11 cellular contexts compared by ENCODE assay signal in genomic region chr9:117704597-117704996, GRCh38. TPM values are rescaled to one million over a fixed set of nuclear protein-coding genes. Genes with fewer than 3 reads are reported as not detected.
DNase-seq lines count a peak whose midpoint lies in the region; ATAC-seq and TF ChIP-seq lines count a peak whose summit lies in the region.
"Had no signal": no experiment of that assay in that cellular context is flagged by ENCODE, and none has a peak within 500 bp of the region (broad histone marks: within the 10 kb centered on the region; RNA-seq: fewer than 3 reads in every experiment).

No MANE protein-coding gene starts in this region.

- no peak for TF ChIP-seq POLR2A in upper lobe of left lung (IDR thresholded peaks at IDR 0.05)

- no TSS peak for BruUV-seq in MCF 10A (replicated peaks; lab: Mats Ljungman, UMichigan)

- TF ChIP-seq EP300 in upper lobe of left lung (IDR thresholded peaks at IDR 0.05), result no peak

- H3K36me3 Mint-ChIP-seq in MCF 10A (ENCODE audit: insufficient read depth, unreplicated experiment) (no peaks in the 10 kb centered on the region), mesothelial cell of epicardium (no peaks in the 10 kb centered on the region)

- H3K27me3 ChIP-seq in upper lobe of left lung, result no peaks in the 10 kb centered on the region

- peak overlapping the region; percentile 79 to 91 (median 83) for H3K27ac ChIP-seq in upper lobe of left lung
- H3K27ac ChIP-seq: 22Rv1 had no signal

- no peaks in the 10 kb centered on the region for H3K9me3 ChIP-seq in upper lobe of left lung

- H3K27ac Mint-ChIP-seq in MCF 10A (ENCODE audit: low read depth, unreplicated experiment) (no peak overlapping the region), mesothelial cell of epicardium (no peak overlapping the region)

- peak overlapping the region; percentile 7 for H3K4me3 Mint-ChIP-seq in MCF 10A (ENCODE audit: unreplicated experiment)
- H3K4me3 Mint-ChIP-seq in mesothelial cell of epicardium, result peak overlapping the region; percentile 11

- peak in 1 of 2 donors; percentile 2 for ATAC-seq in upper lobe of left lung (ENCODE audit: low FRiP score in 2 of 2)

- intact Hi-C loops in MCF 10A (cut with micrococcal nuclease), result no loop called here

- H3K9me3 Mint-ChIP-seq in MCF 10A (ENCODE audit: unreplicated experiment), result peaks cover 28% of the 10 kb centered on the region
- H3K9me3 Mint-ChIP-seq in mesothelial cell of epicardium, result no peaks in the 10 kb centered on the region

- H3K27me3 Mint-ChIP-seq in MCF 10A (ENCODE audit: insufficient read depth, unreplicated experiment) (no peaks in the 10 kb centered on the region), mesothelial cell of epicardium (ENCODE audit: low read depth) (peaks cover 2% of the 10 kb centered on the region)

- POLR2A ChIA-PET in MCF 10A (lab: Yijun Ruan, JAX), result no interaction called here

- peak overlapping the region; percentile 7 to 48 (median 42) for H3K4me3 ChIP-seq in upper lobe of left lung

- CTCF ChIA-PET in MCF 10A (lab: Yijun Ruan, JAX), result interaction anchor here (0.5 to 0.6 kb wide), 2 partner anchors 23 to 945 kb away, joined by 3 read pairs; no protein-coding TSS in a partner anchor

- DNase-seq in DMS153 (lab: John Stamatoyannopoulos, UW) (peak; percentile 2), DMS153 treated with DMSO at 0.1 percent for 48 hours (lab: John Stamatoyannopoulos, UW; ENCODE audit: unreplicated experiment) (no peak), MCF 10A (ENCODE audit: unreplicated experiment) (no peak), mesothelial cell of epicardium (ENCODE audit: low spot score in 2 of 2, unreplicated experiment in 2 of 2) (no peak), upper lobe of left lung (no peak), LoVo (ENCODE audit: low spot score) (no peak), AG08396 (ENCODE audit: low spot score) (no peak), NCI-H146 treated with DMSO at 0.1 percent for 48 hours (lab: John Stamatoyannopoulos, UW; ENCODE audit: unreplicated experiment) (no peak)
- DNase-seq: activated T-cell treated with anti-CD3 and anti-CD28 coated beads, Interleukin-2, amount 50 U/mL, for 1 hour; NCI-H2107 had no signal

- H3K36me3 ChIP-seq in upper lobe of left lung, result peaks cover 0 to 16% (median 4%) of the 10 kb centered on the region in 4 donors

- H3K4me1 ChIP-seq in upper lobe of left lung, result peaks cover 2 to 14% (median 6%) of the 10 kb centered on the region in 4 donors

- TF ChIP-seq CTCF in MCF 10A (IDR thresholded peaks at IDR 0.05; ENCODE audit: unreplicated experiment) (no peak), mesothelial cell of epicardium (IDR thresholded peaks at IDR 0.05; ENCODE audit: unreplicated experiment) (no peak), upper lobe of left lung (IDR thresholded peaks at IDR 0.05) (no peak)

- no peaks in the 10 kb centered on the region for H3K4me1 Mint-ChIP-seq in MCF 10A (ENCODE audit: insufficient read depth, unreplicated experiment)
- no peaks in the 10 kb centered on the region for H3K4me1 Mint-ChIP-seq in mesothelial cell of epicardium

- 24 to 58% methylated on average over 1 of the region's 1 CpG for WGBS in upper lobe of left lung, 2 donors

RNA-seq across cellular contexts. Expression of gene TLR4, which starts 0.4 kb away (rescaled TPM):
- not detected in 2 replicates for total RNA-seq in MCF 10A (2022)
- total RNA-seq in mesothelial cell of epicardium, result 0.66 to 1.7 TPM (median 0.78 TPM) in 3 replicates
- total RNA-seq in upper lobe of left lung, result 10 to 100 TPM; 34.2 to 57.0 (median 44.0) TPM

Comparison
In these comparisons a context has a peak if more than half of its experiments do, and no peak if none do; other contexts are left out.
1. RNA of gene TLR4, which starts 0.4 kb away (total RNA-seq): 34.2 to 57.0 TPM in upper lobe of left lung; 0.66 to 1.7 TPM in mesothelial cell of epicardium and not detected in MCF 10A; every median in the first group is over 10 times any median in the second.